20 cellular contexts compared by ENCODE assay signal in genomic region chr11:30992513-30992849, GRCh38.
A peak's percentile ranks its signal among the peaks of the same experiment; 100 is the strongest.
DNase-seq lines count a peak whose midpoint lies in the region; ATAC-seq and TF ChIP-seq lines count a peak whose summit lies in the region.
"Had no signal": no experiment of that assay in that cellular context is flagged by ENCODE, and none has a peak within 500 bp of the region (broad histone marks: within the 10 kb centered on the region; RNA-seq: fewer than 3 reads in every experiment).

No MANE protein-coding gene starts in this region.

- H3K4me3 ChIP-seq in Caco-2 (ENCODE audit: low read depth, low read length) (no peak overlapping the region), iPS-18a (ENCODE audit: low read length) (no peak overlapping the region), spleen (no peak overlapping the region)
- H3K4me3 ChIP-seq: adrenal gland, prostate gland had no signal

- ATAC-seq in GM19351 (IDR thresholded peaks at IDR 0.05; ENCODE audit: unreplicated experiment) (peak; percentile 52), GM19452 (IDR thresholded peaks at IDR 0.05; ENCODE audit: unreplicated experiment) (no peak)
- ATAC-seq: activated T-cell treated with anti-CD3 and anti-CD28 coated beads, Interleukin-2, amount 50 U/mL, for 4 hours; Right ventricle myocardium inferior had no signal

- CTCF ChIA-PET in Caco-2 (lab: Charles Lee): no interaction called here

- no peak for TF ChIP-seq POLR2A in spleen (IDR thresholded peaks at IDR 0.05)

- H3K27me3 ChIP-seq in Caco-2 (replicated peaks; ENCODE audit: control insufficient read depth, insufficient read depth, low read length): no peaks in the 10 kb centered on the region
- H3K27me3 ChIP-seq in iPS-18a (ENCODE audit: control insufficient read depth, insufficient read depth, low read length): no peaks in the 10 kb centered on the region
- H3K27me3 ChIP-seq in spleen (replicated peaks in 1 of 7): peaks cover 0 to 3% (median 0%) of the 10 kb centered on the region in 7 donors
- H3K27me3 ChIP-seq: adrenal gland had no signal

- H3K9me3 ChIP-seq in Caco-2 (no peaks in the 10 kb centered on the region), iPS-18a (ENCODE audit: control insufficient read depth, low read depth, low read length) (no peaks in the 10 kb centered on the region), spleen (no peaks in the 10 kb centered on the region)
- H3K9me3 ChIP-seq: adrenal gland, prostate gland had no signal

- H3K27me3 Mint-ChIP-seq in Caco-2 (ENCODE audit: insufficient read depth, unreplicated experiment): no peaks in the 10 kb centered on the region
- H3K27me3 Mint-ChIP-seq: central memory CD8-positive, alpha-beta T cell had no signal

- POLR2A ChIA-PET in Caco-2 (lab: Charles Lee): no interaction called here

- H3K27ac ChIP-seq in iPS-18a (ENCODE audit: low read length) (peak overlapping the region; percentile 30), spleen (no peak overlapping the region)
- H3K27ac ChIP-seq: adrenal gland, prostate gland had no signal

- WGBS in spleen, 5 donors: 6 to 17% (median 15%) methylated on average over 1 of the region's 1 CpG

- H3K36me3 ChIP-seq in Caco-2 (ENCODE audit: control insufficient read depth, insufficient read depth, low read length) (no peaks in the 10 kb centered on the region), iPS-18a (ENCODE audit: control insufficient read depth, low read depth, low read length) (no peaks in the 10 kb centered on the region), spleen (no peaks in the 10 kb centered on the region)
- H3K36me3 ChIP-seq: adrenal gland, prostate gland had no signal

- no TSS peak for BruUV-seq in Caco-2 (replicated peaks; lab: Mats Ljungman, UMichigan)

- H3K4me1 Mint-ChIP-seq in Caco-2 (ENCODE audit: low read depth, unreplicated experiment): no peaks in the 10 kb centered on the region
- H3K4me1 Mint-ChIP-seq: central memory CD8-positive, alpha-beta T cell had no signal

- no peaks in the 10 kb centered on the region for H3K36me3 Mint-ChIP-seq in Caco-2 (ENCODE audit: insufficient read depth, unreplicated experiment)

- peak overlapping the region; percentile 32 for H3K4me3 Mint-ChIP-seq in Caco-2 (ENCODE audit: unreplicated experiment)
- H3K4me3 Mint-ChIP-seq: activated T-cell treated with anti-CD3 and anti-CD28 coated beads, Interleukin-2, amount 50 U/mL, for 4 hours; central memory CD8-positive, alpha-beta T cell had no signal

- H3K9me3 Mint-ChIP-seq in Caco-2 (ENCODE audit: unreplicated experiment): no peaks in the 10 kb centered on the region
- H3K9me3 Mint-ChIP-seq: activated T-cell treated with anti-CD3 and anti-CD28 coated beads, Interleukin-2, amount 50 U/mL, for 4 hours had no signal

- intact Hi-C loops in Caco-2 (cut with micrococcal nuclease; ENCODE audit: unreplicated experiment): no loop called here
- intact Hi-C loops in spleen (cut with DNase I; ENCODE audit: low total_unique reads): no loop called here

- DNase-seq in Caco-2 (peak in 1 of 2 experiments; percentile 16), M059J (ENCODE audit: low read depth) (peak; percentile 15), glomerular visceral epithelial cell (ENCODE audit: extremely low spot score) (no peak), HUDEP-2 (lab: John Stamatoyannopoulos, UW; ENCODE audit: unreplicated experiment in 76 of 76) (no peak), spleen (no peak)
- DNase-seq: activated CD4-positive, alpha-beta T cell treated with anti-CD3 and anti-CD28 coated beads for 48 hours; activated T-cell treated with anti-CD3 and anti-CD28 coated beads, Interleukin-2, amount 50 U/mL, for 4 hours; adrenal gland; AML-193; foreskin melanocyte; Karpas-422; NCI-H1694 treated with DMSO at 0.1 percent for 48 hours; NCI-H774; substantia nigra had no signal

- H3K9ac ChIP-seq in iPS-18a (ENCODE audit: low read length): no peak overlapping the region

- H3K27ac Mint-ChIP-seq in Caco-2 (ENCODE audit: unreplicated experiment): no peak overlapping the region

- TF ChIP-seq CTCF in Caco-2 (IDR thresholded peaks at IDR 0.05; ENCODE audit: insufficient read depth in 1 of 2, low read depth in 1 of 2, low read length in 1 of 2, severe bottlenecking in 1 of 2, unreplicated experiment in 1 of 2) (no peak), spleen (IDR thresholded peaks at IDR 0.05 in 8 of 11, conservative IDR thresholded peaks at IDR 0.05 in 3 of 11) (no peak)

- H3K4me1 ChIP-seq in Caco-2 (peaks cover 19% of the 10 kb centered on the region), iPS-18a (ENCODE audit: control insufficient read depth, low read depth, low read length) (peaks cover 8% of the 10 kb centered on the region), spleen (no peaks in the 10 kb centered on the region)
- H3K4me1 ChIP-seq: adrenal gland, prostate gland had no signal
